ENCODE assay signal across 8 cellular contexts in genomic region chr1:33342041-33342723, GRCh38. TPM values are rescaled to one million over a fixed set of nuclear protein-coding genes. Genes with fewer than 3 reads are reported as not detected.
DNase-seq lines count a peak whose midpoint lies in the region; ATAC-seq and TF ChIP-seq lines count a peak whose summit lies in the region.

No MANE protein-coding gene starts in this region.

- no TSS peak for BruUV-seq in MCF 10A (replicated peaks; lab: Mats Ljungman, UMichigan)

- TF ChIP-seq POLR2A in stomach (IDR thresholded peaks at IDR 0.05) = no peak

- peak overlapping the region; percentile 53 for H3K4me3 Mint-ChIP-seq in MCF 10A (ENCODE audit: unreplicated experiment)
- no peak overlapping the region for H3K4me3 Mint-ChIP-seq in immature natural killer cell

- no peak for ATAC-seq in stimulated activated naive CD8-positive, alpha-beta T cell treated with anti-CD3 and anti-CD28 coated beads, Interleukin-15, Interleukin-2, amounts not matched to agents 100 U/mL and 50 U/mL, for 24 hours

- TF ChIP-seq CTCF in MCF 10A (IDR thresholded peaks at IDR 0.05; ENCODE audit: unreplicated experiment) (no peak), stomach (IDR thresholded peaks at IDR 0.05) (no peak)

- CTCF ChIA-PET in MCF 10A (lab: Yijun Ruan, JAX) = interaction anchor here (0.6 to 1.6 kb wide), 6 partner anchors 26 to 127 kb away, joined by 3 to 11 read pairs (median 4); no protein-coding TSS in a partner anchor

- H3K27ac ChIP-seq in stomach = peak overlapping the region; percentile 62 to 100 (median 99)

- no peak for TF ChIP-seq EP300 in stomach (IDR thresholded peaks at IDR 0.05)

- H3K27ac Mint-ChIP-seq in MCF 10A (ENCODE audit: low read depth, unreplicated experiment) (peak overlapping the region; percentile 85), immature natural killer cell (no peak overlapping the region)

- no peaks in the 10 kb centered on the region for H3K9me3 Mint-ChIP-seq in MCF 10A (ENCODE audit: unreplicated experiment)
- H3K9me3 Mint-ChIP-seq in immature natural killer cell = no peaks in the 10 kb centered on the region

- H3K4me3 ChIP-seq in stomach = peak overlapping the region; percentile 2 to 43 (median 15)

- peaks cover 0 to 20% (median 6%) of the 10 kb centered on the region in 4 donors for H3K36me3 ChIP-seq in stomach

- no peaks in the 10 kb centered on the region for H3K9me3 ChIP-seq in stomach

- WGBS in stomach, 5 donors = 14 to 23% (median 16%) methylated on average over 5 to 7 of the region's 7 CpGs

- peaks cover 98 to 100% (median 100%) of the 10 kb centered on the region in 4 donors for H3K4me1 ChIP-seq in stomach

- no peaks in the 10 kb centered on the region for H3K27me3 ChIP-seq in stomach

- H3K36me3 Mint-ChIP-seq in MCF 10A (ENCODE audit: insufficient read depth, unreplicated experiment) (peaks cover 74% of the 10 kb centered on the region), immature natural killer cell (no peaks in the 10 kb centered on the region)

- H3K27me3 Mint-ChIP-seq in MCF 10A (ENCODE audit: insufficient read depth, unreplicated experiment) (no peaks in the 10 kb centered on the region), immature natural killer cell (ENCODE audit: low read depth in 3 of 3) (no peaks in the 10 kb centered on the region)

- POLR2A ChIA-PET in MCF 10A (lab: Yijun Ruan, JAX) = interaction anchor here (0.7 to 5.2 kb wide), 6 partner anchors 8 to 123 kb away, joined by 3 to 57 read pairs (median 4); no protein-coding TSS in a partner anchor

- intact Hi-C loops in MCF 10A (cut with micrococcal nuclease) (no loop called here), stomach (cut with DNase I; ENCODE audit: low total_unique reads) (no loop called here)

- DNase-seq in Daoy (ENCODE audit: low read depth) (peak; percentile 96), NCI-H2196 (lab: John Stamatoyannopoulos, UW; ENCODE audit: unreplicated experiment) (peak; percentile 94), MCF 10A (ENCODE audit: unreplicated experiment) (peak; percentile 93), islet precursor cell (peak; percentile 94), stomach (peak; percentile 87), GF-D8 (lab: John Stamatoyannopoulos, UW) (no peak), immature natural killer cell (no peak)
- no peak for DNase-seq in stimulated activated naive CD8-positive, alpha-beta T cell treated with anti-CD3 and anti-CD28 coated beads, Interleukin-15, Interleukin-2, amounts not matched to agents 100 U/mL and 50 U/mL, for 24 hours

- H3K4me1 Mint-ChIP-seq in MCF 10A (ENCODE audit: insufficient read depth, unreplicated experiment) (peaks cover 74% of the 10 kb centered on the region), immature natural killer cell (peaks cover 44 to 70% of the 10 kb centered on the region in 2 donors)

RNA-seq across cellular contexts. Expression of gene A3GALT2, which starts 21.3 kb away (rescaled TPM):
- not detected in 2 replicates for total RNA-seq in Daoy (2014; rRNA removed; shearing (Covaris generic))
- total RNA-seq in MCF 10A (2022) (0.32 TPM in 1 of 2 replicates, not detected in the other), stomach (not detected)
- polyA plus RNA-seq in stomach (not detected), immature natural killer cell (not detected)

Comparison
In these comparisons a context has a peak if more than half of its experiments do, and no peak if none do; other contexts are left out.
1. DNase-seq: peak in Daoy (single experiment), NCI-H2196 (single experiment), MCF 10A (single experiment), islet precursor cell (single experiment) and stomach (single experiment); none in stimulated activated naive CD8-positive, alpha-beta T cell treated with anti-CD3 and anti-CD28 coated beads, Interleukin-15, Interleukin-2, amounts not matched to agents 100 U/mL and 50 U/mL, for 24 hours (single experiment), GF-D8 (single experiment) and immature natural killer cell (0 of 3).